ENCODE assay signal across 1 cellular context in the genomic region with DNA sequence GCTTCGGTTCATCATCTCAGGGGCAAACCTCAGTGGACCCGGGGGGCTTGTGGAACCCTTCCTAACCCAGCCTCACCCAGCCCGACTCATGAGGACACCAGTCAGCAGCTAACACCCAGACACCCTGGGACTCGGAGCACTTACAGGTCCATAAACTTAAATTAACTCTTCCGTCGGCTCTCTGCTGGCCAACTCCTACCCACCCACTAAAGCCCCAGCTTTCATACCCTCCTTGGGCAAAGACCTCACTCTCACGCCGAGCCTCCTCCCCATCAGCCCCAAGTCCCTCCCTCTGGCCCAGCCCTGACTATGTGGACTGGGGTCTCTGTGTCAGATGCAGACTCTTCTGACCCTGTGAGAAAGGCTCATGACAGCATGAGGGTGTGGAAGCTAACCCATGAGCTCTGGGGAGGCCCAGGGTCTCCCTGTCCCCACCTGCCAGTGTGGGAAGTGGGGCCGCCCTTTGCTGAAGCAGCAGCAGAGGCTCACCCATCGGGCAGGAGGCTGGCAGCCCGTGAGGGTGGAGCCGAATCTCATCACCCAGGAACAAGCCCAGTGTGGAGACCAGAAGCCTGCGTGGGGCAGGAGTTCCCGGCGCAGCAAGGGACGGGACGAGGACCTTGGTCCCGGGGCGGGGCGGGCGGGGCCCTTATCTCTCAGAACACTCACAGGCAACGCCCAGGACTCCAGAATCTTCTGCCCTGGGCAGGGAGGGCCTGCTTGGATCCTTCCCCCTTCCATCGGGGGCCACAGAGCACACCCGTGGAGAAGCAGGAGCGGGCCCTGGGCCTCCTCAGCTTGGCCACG.
TF ChIP-seq lines count a peak whose summit lies in the region.

No MANE protein-coding gene starts in this region.

TF ChIP-seq in K562, 482 proteins besides CTCF, POLR2A, EP300 and RAD21 (continued from another document and continues in another):
- TF ChIP-seq, protein P1, sequence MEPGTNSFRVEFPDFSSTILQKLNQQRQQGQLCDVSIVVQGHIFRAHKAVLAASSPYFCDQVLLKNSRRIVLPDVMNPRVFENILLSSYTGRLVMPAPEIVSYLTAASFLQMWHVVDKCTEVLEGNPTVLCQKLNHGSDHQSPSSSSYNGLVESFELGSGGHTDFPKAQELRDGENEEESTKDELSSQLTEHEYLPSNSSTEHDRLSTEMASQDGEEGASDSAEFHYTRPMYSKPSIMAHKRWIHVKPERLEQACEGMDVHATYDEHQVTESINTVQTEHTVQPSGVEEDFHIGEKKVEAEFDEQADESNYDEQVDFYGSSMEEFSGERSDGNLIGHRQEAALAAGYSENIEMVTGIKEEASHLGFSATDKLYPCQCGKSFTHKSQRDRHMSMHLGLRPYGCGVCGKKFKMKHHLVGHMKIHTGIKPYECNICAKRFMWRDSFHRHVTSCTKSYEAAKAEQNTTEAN (CRISPR knock-in tag; IDR thresholded peaks at IDR 0.05): no peak
- no peak for TF ChIP-seq THRAP3 (IDR thresholded peaks at IDR 0.05; ENCODE audit: borderline replicate concordance)
- TF ChIP-seq, protein P2, sequence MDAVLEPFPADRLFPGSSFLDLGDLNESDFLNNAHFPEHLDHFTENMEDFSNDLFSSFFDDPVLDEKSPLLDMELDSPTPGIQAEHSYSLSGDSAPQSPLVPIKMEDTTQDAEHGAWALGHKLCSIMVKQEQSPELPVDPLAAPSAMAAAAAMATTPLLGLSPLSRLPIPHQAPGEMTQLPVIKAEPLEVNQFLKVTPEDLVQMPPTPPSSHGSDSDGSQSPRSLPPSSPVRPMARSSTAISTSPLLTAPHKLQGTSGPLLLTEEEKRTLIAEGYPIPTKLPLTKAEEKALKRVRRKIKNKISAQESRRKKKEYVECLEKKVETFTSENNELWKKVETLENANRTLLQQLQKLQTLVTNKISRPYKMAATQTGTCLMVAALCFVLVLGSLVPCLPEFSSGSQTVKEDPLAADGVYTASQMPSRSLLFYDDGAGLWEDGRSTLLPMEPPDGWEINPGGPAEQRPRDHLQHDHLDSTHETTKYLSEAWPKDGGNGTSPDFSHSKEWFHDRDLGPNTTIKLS (IDR thresholded peaks at IDR 0.05; ENCODE audit: borderline replicate concordance, low read depth): no peak
- TF ChIP-seq CBX5 (IDR thresholded peaks at IDR 0.05; ENCODE audit: borderline replicate concordance, low read depth): no peak
- no peak for TF ChIP-seq ZNF146 (CRISPR knock-in tag; IDR thresholded peaks at IDR 0.05; ENCODE audit: unreplicated experiment)
- TF ChIP-seq CTBP1 (IDR thresholded peaks at IDR 0.05; ENCODE audit: borderline replicate concordance): peak; percentile 70
- TF ChIP-seq MAZ (CRISPR knock-in tag; conservative IDR thresholded peaks at IDR 0.05 in 1 of 2, IDR thresholded peaks at IDR 0.05 in 1 of 2): peak; percentile 81 to 82
- no peak for TF ChIP-seq SRSF1 (IDR thresholded peaks at IDR 0.05; ENCODE audit: low read depth, low read length)
- TF ChIP-seq BMI1 (IDR thresholded peaks at IDR 0.05; ENCODE audit: low read length): no peak
- TF ChIP-seq, protein P3, sequence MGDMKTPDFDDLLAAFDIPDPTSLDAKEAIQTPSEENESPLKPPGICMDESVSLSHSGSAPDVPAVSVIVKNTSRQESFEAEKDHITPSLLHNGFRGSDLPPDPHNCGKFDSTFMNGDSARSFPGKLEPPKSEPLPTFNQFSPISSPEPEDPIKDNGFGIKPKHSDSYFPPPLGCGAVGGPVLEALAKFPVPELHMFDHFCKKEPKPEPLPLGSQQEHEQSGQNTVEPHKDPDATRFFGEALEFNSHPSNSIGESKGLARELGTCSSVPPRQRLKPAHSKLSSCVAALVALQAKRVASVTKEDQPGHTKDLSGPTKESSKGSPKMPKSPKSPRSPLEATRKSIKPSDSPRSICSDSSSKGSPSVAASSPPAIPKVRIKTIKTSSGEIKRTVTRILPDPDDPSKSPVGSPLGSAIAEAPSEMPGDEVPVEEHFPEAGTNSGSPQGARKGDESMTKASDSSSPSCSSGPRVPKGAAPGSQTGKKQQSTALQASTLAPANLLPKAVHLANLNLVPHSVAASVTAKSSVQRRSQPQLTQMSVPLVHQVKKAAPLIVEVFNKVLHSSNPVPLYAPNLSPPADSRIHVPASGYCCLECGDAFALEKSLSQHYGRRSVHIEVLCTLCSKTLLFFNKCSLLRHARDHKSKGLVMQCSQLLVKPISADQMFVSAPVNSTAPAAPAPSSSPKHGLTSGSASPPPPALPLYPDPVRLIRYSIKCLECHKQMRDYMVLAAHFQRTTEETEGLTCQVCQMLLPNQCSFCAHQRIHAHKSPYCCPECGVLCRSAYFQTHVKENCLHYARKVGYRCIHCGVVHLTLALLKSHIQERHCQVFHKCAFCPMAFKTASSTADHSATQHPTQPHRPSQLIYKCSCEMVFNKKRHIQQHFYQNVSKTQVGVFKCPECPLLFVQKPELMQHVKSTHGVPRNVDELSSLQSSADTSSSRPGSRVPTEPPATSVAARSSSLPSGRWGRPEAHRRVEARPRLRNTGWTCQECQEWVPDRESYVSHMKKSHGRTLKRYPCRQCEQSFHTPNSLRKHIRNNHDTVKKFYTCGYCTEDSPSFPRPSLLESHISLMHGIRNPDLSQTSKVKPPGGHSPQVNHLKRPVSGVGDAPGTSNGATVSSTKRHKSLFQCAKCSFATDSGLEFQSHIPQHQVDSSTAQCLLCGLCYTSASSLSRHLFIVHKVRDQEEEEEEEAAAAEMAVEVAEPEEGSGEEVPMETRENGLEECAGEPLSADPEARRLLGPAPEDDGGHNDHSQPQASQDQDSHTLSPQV (IDR thresholded peaks at IDR 0.05): peak; percentile 63
- no peak for TF ChIP-seq CHCHD3 (CRISPR knock-in tag; IDR thresholded peaks at IDR 0.05)
- TF ChIP-seq MTA2 (IDR thresholded peaks at IDR 0.05; ENCODE audit: low read depth): 0 out of 2 replicates have a peak, but pooled peaks have one; percentile 36
- TF ChIP-seq ZNF707 (CRISPR knock-in tag; conservative IDR thresholded peaks at IDR 0.05): no peak
- no peak; the same call in 1 of the 2 replicates for TF ChIP-seq ZBTB7A (IDR thresholded peaks at IDR 0.05; ENCODE audit: borderline replicate concordance, control insufficient read depth, low read depth, low read length)
- TF ChIP-seq RB1 (IDR thresholded peaks at IDR 0.05; ENCODE audit: low read depth): 0 out of 2 replicates have a peak, but pooled peaks have one; percentile 23
- TF ChIP-seq KLF1 (tag; IDR thresholded peaks at IDR 0.05): peak; percentile 93
- TF ChIP-seq, protein P4, sequence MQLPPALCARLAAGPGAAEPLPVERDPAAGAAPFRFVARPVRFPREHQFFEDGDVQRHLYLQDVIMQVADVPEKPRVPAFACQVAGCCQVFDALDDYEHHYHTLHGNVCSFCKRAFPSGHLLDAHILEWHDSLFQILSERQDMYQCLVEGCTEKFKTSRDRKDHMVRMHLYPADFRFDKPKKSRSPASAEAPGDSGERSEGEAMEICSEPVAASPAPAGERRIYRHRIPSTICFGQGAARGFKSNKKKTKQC (CRISPR knock-in tag; IDR thresholded peaks at IDR 0.05): no peak
- TF ChIP-seq, protein P5, sequence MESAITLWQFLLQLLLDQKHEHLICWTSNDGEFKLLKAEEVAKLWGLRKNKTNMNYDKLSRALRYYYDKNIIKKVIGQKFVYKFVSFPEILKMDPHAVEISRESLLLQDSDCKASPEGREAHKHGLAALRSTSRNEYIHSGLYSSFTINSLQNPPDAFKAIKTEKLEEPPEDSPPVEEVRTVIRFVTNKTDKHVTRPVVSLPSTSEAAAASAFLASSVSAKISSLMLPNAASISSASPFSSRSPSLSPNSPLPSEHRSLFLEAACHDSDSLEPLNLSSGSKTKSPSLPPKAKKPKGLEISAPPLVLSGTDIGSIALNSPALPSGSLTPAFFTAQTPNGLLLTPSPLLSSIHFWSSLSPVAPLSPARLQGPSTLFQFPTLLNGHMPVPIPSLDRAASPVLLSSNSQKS (CRISPR knock-in tag; IDR thresholded peaks at IDR 0.05): no peak
- TF ChIP-seq ZNF584 (CRISPR knock-in tag; IDR thresholded peaks at IDR 0.05; ENCODE audit: low read depth): no peak
- TF ChIP-seq, protein P6, sequence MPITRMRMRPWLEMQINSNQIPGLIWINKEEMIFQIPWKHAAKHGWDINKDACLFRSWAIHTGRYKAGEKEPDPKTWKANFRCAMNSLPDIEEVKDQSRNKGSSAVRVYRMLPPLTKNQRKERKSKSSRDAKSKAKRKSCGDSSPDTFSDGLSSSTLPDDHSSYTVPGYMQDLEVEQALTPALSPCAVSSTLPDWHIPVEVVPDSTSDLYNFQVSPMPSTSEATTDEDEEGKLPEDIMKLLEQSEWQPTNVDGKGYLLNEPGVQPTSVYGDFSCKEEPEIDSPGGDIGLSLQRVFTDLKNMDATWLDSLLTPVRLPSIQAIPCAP (CRISPR knock-in tag; IDR thresholded peaks at IDR 0.05; ENCODE audit: borderline replicate concordance): no peak
- no peak for TF ChIP-seq RBM17 (IDR thresholded peaks at IDR 0.05; ENCODE audit: borderline replicate concordance, low read depth, low read length)
- TF ChIP-seq, protein P7, sequence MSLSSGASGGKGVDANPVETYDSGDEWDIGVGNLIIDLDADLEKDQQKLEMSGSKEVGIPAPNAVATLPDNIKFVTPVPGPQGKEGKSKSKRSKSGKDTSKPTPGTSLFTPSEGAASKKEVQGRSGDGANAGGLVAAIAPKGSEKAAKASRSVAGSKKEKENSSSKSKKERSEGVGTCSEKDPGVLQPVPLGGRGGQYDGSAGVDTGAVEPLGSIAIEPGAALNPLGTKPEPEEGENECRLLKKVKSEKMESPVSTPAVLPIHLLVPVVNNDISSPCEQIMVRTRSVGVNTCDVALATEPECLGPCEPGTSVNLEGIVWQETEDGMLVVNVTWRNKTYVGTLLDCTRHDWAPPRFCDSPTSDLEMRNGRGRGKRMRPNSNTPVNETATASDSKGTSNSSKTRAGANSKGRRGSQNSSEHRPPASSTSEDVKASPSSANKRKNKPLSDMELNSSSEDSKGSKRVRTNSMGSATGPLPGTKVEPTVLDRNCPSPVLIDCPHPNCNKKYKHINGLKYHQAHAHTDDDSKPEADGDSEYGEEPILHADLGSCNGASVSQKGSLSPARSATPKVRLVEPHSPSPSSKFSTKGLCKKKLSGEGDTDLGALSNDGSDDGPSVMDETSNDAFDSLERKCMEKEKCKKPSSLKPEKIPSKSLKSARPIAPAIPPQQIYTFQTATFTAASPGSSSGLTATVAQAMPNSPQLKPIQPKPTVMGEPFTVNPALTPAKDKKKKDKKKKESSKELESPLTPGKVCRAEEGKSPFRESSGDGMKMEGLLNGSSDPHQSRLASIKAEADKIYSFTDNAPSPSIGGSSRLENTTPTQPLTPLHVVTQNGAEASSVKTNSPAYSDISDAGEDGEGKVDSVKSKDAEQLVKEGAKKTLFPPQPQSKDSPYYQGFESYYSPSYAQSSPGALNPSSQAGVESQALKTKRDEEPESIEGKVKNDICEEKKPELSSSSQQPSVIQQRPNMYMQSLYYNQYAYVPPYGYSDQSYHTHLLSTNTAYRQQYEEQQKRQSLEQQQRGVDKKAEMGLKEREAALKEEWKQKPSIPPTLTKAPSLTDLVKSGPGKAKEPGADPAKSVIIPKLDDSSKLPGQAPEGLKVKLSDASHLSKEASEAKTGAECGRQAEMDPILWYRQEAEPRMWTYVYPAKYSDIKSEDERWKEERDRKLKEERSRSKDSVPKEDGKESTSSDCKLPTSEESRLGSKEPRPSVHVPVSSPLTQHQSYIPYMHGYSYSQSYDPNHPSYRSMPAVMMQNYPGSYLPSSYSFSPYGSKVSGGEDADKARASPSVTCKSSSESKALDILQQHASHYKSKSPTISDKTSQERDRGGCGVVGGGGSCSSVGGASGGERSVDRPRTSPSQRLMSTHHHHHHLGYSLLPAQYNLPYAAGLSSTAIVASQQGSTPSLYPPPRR (CRISPR knock-in tag; IDR thresholded peaks at IDR 0.05; ENCODE audit: borderline replicate concordance): no peak
- TF ChIP-seq, protein P8, sequence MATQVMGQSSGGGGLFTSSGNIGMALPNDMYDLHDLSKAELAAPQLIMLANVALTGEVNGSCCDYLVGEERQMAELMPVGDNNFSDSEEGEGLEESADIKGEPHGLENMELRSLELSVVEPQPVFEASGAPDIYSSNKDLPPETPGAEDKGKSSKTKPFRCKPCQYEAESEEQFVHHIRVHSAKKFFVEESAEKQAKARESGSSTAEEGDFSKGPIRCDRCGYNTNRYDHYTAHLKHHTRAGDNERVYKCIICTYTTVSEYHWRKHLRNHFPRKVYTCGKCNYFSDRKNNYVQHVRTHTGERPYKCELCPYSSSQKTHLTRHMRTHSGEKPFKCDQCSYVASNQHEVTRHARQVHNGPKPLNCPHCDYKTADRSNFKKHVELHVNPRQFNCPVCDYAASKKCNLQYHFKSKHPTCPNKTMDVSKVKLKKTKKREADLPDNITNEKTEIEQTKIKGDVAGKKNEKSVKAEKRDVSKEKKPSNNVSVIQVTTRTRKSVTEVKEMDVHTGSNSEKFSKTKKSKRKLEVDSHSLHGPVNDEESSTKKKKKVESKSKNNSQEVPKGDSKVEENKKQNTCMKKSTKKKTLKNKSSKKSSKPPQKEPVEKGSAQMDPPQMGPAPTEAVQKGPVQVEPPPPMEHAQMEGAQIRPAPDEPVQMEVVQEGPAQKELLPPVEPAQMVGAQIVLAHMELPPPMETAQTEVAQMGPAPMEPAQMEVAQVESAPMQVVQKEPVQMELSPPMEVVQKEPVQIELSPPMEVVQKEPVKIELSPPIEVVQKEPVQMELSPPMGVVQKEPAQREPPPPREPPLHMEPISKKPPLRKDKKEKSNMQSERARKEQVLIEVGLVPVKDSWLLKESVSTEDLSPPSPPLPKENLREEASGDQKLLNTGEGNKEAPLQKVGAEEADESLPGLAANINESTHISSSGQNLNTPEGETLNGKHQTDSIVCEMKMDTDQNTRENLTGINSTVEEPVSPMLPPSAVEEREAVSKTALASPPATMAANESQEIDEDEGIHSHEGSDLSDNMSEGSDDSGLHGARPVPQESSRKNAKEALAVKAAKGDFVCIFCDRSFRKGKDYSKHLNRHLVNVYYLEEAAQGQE (CRISPR knock-in tag; IDR thresholded peaks at IDR 0.05; ENCODE audit: low read depth): no peak
- TF ChIP-seq SMAD1 (IDR thresholded peaks at IDR 0.05; ENCODE audit: low read depth, low read length, partially characterized antibody): no peak
- TF ChIP-seq RBBP5 (IDR thresholded peaks at IDR 0.05; ENCODE audit: borderline replicate concordance, insufficient read depth, low read length, poor library complexity, severe bottlenecking): no peak
- no peak for TF ChIP-seq RFX1 (IDR thresholded peaks at IDR 0.05)
- no peak for TF ChIP-seq FIP1L1 (IDR thresholded peaks at IDR 0.05; ENCODE audit: low read depth, low read length, poor library complexity, severe bottlenecking)
- no peak for TF ChIP-seq GABPB2 (CRISPR knock-in tag; conservative IDR thresholded peaks at IDR 0.05)
- TF ChIP-seq MTA3 (IDR thresholded peaks at IDR 0.05; ENCODE audit: borderline replicate concordance): 0 out of 2 replicates have a peak, but pooled peaks have one; percentile 51
- TF ChIP-seq, protein P9, sequence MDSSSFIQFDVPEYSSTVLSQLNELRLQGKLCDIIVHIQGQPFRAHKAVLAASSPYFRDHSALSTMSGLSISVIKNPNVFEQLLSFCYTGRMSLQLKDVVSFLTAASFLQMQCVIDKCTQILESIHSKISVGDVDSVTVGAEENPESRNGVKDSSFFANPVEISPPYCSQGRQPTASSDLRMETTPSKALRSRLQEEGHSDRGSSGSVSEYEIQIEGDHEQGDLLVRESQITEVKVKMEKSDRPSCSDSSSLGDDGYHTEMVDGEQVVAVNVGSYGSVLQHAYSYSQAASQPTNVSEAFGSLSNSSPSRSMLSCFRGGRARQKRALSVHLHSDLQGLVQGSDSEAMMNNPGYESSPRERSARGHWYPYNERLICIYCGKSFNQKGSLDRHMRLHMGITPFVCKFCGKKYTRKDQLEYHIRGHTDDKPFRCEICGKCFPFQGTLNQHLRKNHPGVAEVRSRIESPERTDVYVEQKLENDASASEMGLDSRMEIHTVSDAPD (CRISPR knock-in tag; IDR thresholded peaks at IDR 0.05): no peak
- TF ChIP-seq KLF16 (IDR thresholded peaks at IDR 0.05): peak; percentile 56; the same call in 1 of the 2 replicates
- no peak for TF ChIP-seq LEF1 (IDR thresholded peaks at IDR 0.05)
- no peak for TF ChIP-seq ZNF695 (CRISPR knock-in tag; IDR thresholded peaks at IDR 0.05)
- TF ChIP-seq NCOA6 (IDR thresholded peaks at IDR 0.05): no peak
- TF ChIP-seq ZNF431 (CRISPR knock-in tag; IDR thresholded peaks at IDR 0.05): no peak
- TF ChIP-seq NFRKB (IDR thresholded peaks at IDR 0.05; ENCODE audit: low read depth): 0 out of 2 replicates have a peak, but pooled peaks have one; percentile 27
- TF ChIP-seq XRCC4 (IDR thresholded peaks at IDR 0.05; ENCODE audit: extremely low read depth, insufficient read depth, insufficient read length): no peak
